In the genomic region with DNA sequence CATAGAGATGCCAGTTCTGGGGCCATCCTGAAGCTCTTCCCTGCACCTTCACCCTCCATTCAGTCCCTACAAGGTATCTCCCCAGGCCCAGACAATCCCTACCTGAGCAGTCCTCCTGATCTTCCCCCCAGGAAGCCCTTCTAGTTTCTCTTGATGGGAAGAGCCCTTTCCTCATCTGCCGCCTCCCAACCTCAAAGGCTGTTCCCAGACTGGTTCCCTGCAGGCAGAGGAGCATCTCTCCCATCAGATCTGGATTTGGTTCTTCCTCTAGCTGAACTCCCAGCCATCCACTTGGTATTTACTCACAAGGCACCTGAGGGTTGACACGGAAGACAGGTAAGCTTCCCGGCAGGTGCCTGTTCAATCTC, we compare ENCODE assay signal across 24 cellular contexts. TPM values are rescaled to one million over a fixed set of nuclear protein-coding genes. Genes with fewer than 3 reads are reported as not detected.
A peak's percentile ranks its signal among the peaks of the same experiment; 100 is the strongest.
DNase-seq lines count a peak whose midpoint lies in the region; ATAC-seq and TF ChIP-seq lines count a peak whose summit lies in the region.
"Had no signal": no experiment of that assay in that cellular context is flagged by ENCODE, and none has a peak within 500 bp of the region (broad histone marks: within the 10 kb centered on the region; RNA-seq: fewer than 3 reads in every experiment).

No MANE protein-coding gene starts in this region.

- DNase-seq in ELR (ENCODE audit: low read depth) (peak; percentile 20), SW480 (ENCODE audit: low spot score) (peak; percentile 40), progenitor cell of endocrine pancreas (ENCODE audit: low spot score, unreplicated experiment) (no peak), HPDE6-E6E7 (ENCODE audit: extremely low spot score) (no peak), NCI-H146 (lab: John Stamatoyannopoulos, UW) (no peak), NCI-H345 treated with DMSO at 0.1 percent for 48 hours (lab: John Stamatoyannopoulos, UW; ENCODE audit: unreplicated experiment) (no peak), omental fat pad (ENCODE audit: low spot score) (no peak)
- DNase-seq: activated CD4-positive, alpha-beta T cell treated with anti-CD3 and anti-CD28 coated beads for 4 hours; C1 segment of cervical spinal cord; kidney; lower lobe of right lung; NCI-H1930; NCI-H82; SHP77 treated with DMSO at 0.1 percent for 48 hours; stimulated activated CD8-positive, alpha-beta memory T cell treated with anti-CD3 and anti-CD28 coated beads, Interleukin-4, amount 100 ng/mL, for 48 hours had no signal

- peak overlapping the region; percentile 25 for H3K4me3 Mint-ChIP-seq in progenitor cell of endocrine pancreas (ENCODE audit: low read depth)
- H3K4me3 Mint-ChIP-seq: activated naive CD4-positive, alpha-beta T cell treated with anti-CD3 and anti-CD28 coated beads, Interleukin-2, amount 50 U/mL, for 24 hours; T-cell had no signal

- H3K9me3 ChIP-seq in iPS-18c (ENCODE audit: control insufficient read depth, insufficient read depth, low read length): peaks cover 2% of the 10 kb centered on the region
- H3K9me3 ChIP-seq: heart left ventricle, lower lobe of right lung, pancreas, upper lobe of left lung had no signal

- no peaks in the 10 kb centered on the region for H3K36me3 Mint-ChIP-seq in progenitor cell of endocrine pancreas (ENCODE audit: insufficient read depth)
- H3K36me3 Mint-ChIP-seq: activated naive CD4-positive, alpha-beta T cell treated with anti-CD3 and anti-CD28 coated beads, Interleukin-2, amount 50 U/mL, for 24 hours; T-cell had no signal

- H3K4me1 Mint-ChIP-seq in progenitor cell of endocrine pancreas (ENCODE audit: low read depth): peaks cover 7% of the 10 kb centered on the region
- H3K4me1 Mint-ChIP-seq: activated naive CD4-positive, alpha-beta T cell treated with anti-CD3 and anti-CD28 coated beads, Interleukin-2, amount 50 U/mL, for 24 hours had no signal

- no peak for ATAC-seq in omental fat pad (ENCODE audit: low FRiP score)
- ATAC-seq: HCT116, heart left ventricle, lower lobe of right lung, pancreas, right cardiac atrium, T-cell had no signal

- H3K4me3 ChIP-seq in iPS-18c (ENCODE audit: insufficient read depth, low read depth, low read length): peak overlapping the region; percentile 52
- H3K4me3 ChIP-seq: heart left ventricle, lower lobe of right lung, pancreas, upper lobe of left lung had no signal

- no peaks in the 10 kb centered on the region for H3K9me3 Mint-ChIP-seq in progenitor cell of endocrine pancreas (ENCODE audit: low read depth)
- H3K9me3 Mint-ChIP-seq: activated naive CD4-positive, alpha-beta T cell treated with anti-CD3 and anti-CD28 coated beads, Interleukin-2, amount 50 U/mL, for 24 hours; T-cell had no signal

- no peak for TF ChIP-seq CTCF in progenitor cell of endocrine pancreas (IDR thresholded peaks at IDR 0.05; ENCODE audit: unreplicated experiment)
- no peak for TF ChIP-seq CTCF in omental fat pad (IDR thresholded peaks at IDR 0.05)

- H3K27me3 Mint-ChIP-seq in progenitor cell of endocrine pancreas: peaks cover 70% of the 10 kb centered on the region

- H3K27ac Mint-ChIP-seq in progenitor cell of endocrine pancreas: peak overlapping the region; percentile 53
- H3K27ac Mint-ChIP-seq: activated naive CD4-positive, alpha-beta T cell treated with anti-CD3 and anti-CD28 coated beads, Interleukin-2, amount 50 U/mL, for 24 hours had no signal

RNA-seq across cellular contexts. Expression of gene PHB1, which starts 24.6 kb away (rescaled TPM):
- 168 and 169 TPM in 2 replicates for total RNA-seq in progenitor cell of endocrine pancreas
- 100 to 1,000 TPM in 2 of 4 donors, 10 to 100 TPM in 2; 86.9 to 139 (median 111) TPM for total RNA-seq in omental fat pad

RNA-seq across cellular contexts. Expression of gene NGFR, which starts 55.8 kb away (rescaled TPM):
- total RNA-seq in progenitor cell of endocrine pancreas (2.7 and 6.2 TPM in 2 replicates), omental fat pad (10 to 100 TPM in 3 of 4 donors, 1 to 10 TPM in 1; 6.5 to 44.6 (median 33.7) TPM)
- total RNA-seq: dermis microvascular lymphatic vessel endothelial cell had no signal

Comparison
In these comparisons a context has a peak if more than half of its experiments do, and no peak if none do; other contexts are left out.
1. DNase-seq: peak in ELR (single experiment) and SW480 (single experiment); none in progenitor cell of endocrine pancreas (single experiment), HPDE6-E6E7 (single experiment), NCI-H146 (single experiment), NCI-H345 treated with DMSO at 0.1 percent for 48 hours (single experiment) and omental fat pad (single experiment).